1 cellular context compared by ENCODE assay signal in genomic region chr1:226939439-226940028, GRCh38.
TF ChIP-seq lines count a peak whose summit lies in the region.

No MANE protein-coding gene starts in this region.

TF ChIP-seq in HepG2, 621 proteins besides CTCF, POLR2A, EP300 and RAD21 (continued from another document and continues in another):
- TF ChIP-seq ZNF609 (CRISPR knock-in tag; IDR thresholded peaks at IDR 0.05; ENCODE audit: borderline replicate concordance), result no peak; the same call in 1 of the 2 replicates
- TF ChIP-seq CC2D1A (CRISPR knock-in tag; IDR thresholded peaks at IDR 0.05), result peak; percentile 97
- TF ChIP-seq ZNF780A (CRISPR knock-in tag; IDR thresholded peaks at IDR 0.05), result peak; percentile 88; the same call in 1 of the 2 replicates
- TF ChIP-seq NFE2 (CRISPR knock-in tag; IDR thresholded peaks at IDR 0.05), result 0 out of 2 replicates have a peak, but pooled peaks have one; percentile 26
- no peak for TF ChIP-seq RFXANK (CRISPR knock-in tag; IDR thresholded peaks at IDR 0.05)
- no peak for TF ChIP-seq ZNF234 (CRISPR knock-in tag; conservative IDR thresholded peaks at IDR 0.05)
- peak; percentile 59; the same call in 1 of the 2 replicates for TF ChIP-seq KDM2A (CRISPR knock-in tag; IDR thresholded peaks at IDR 0.05; ENCODE audit: borderline replicate concordance, low read depth)
- TF ChIP-seq ZNF207 (IDR thresholded peaks at IDR 0.05; ENCODE audit: borderline replicate concordance), result no peak
- TF ChIP-seq ZNF724P (CRISPR knock-in tag; IDR thresholded peaks at IDR 0.05; ENCODE audit: borderline replicate concordance), result peak; percentile 87; the same call in 1 of the 2 replicates
- TF ChIP-seq ZNF280B (CRISPR knock-in tag; IDR thresholded peaks at IDR 0.05; ENCODE audit: borderline replicate concordance), result no peak; the same call in 1 of the 2 replicates
- TF ChIP-seq, protein P1, sequence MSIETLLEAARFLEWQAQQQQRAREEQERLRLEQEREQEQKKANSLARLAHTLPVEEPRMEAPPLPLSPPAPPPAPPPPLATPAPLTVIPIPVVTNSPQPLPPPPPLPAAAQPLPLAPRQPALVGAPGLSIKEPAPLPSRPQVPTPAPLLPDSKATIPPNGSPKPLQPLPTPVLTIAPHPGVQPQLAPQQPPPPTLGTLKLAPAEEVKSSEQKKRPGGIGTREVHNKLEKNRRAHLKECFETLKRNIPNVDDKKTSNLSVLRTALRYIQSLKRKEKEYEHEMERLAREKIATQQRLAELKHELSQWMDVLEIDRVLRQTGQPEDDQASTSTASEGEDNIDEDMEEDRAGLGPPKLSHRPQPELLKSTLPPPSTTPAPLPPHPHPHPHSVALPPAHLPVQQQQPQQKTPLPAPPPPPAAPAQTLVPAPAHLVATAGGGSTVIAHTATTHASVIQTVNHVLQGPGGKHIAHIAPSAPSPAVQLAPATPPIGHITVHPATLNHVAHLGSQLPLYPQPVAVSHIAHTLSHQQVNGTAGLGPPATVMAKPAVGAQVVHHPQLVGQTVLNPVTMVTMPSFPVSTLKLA (IDR thresholded peaks at IDR 0.05), result no peak
- no peak; a peak in 1 of 4 replicates for TF ChIP-seq REST (IDR thresholded peaks at IDR 0.05; ENCODE audit: borderline replicate concordance in 1 of 2, low read depth in 1 of 2, low read length in 2 of 2)
- TF ChIP-seq THAP9 (CRISPR knock-in tag; IDR thresholded peaks at IDR 0.05; ENCODE audit: borderline replicate concordance), result peak; percentile 88; the same call in 1 of the 2 replicates
- TF ChIP-seq ZNF761 (CRISPR knock-in tag; conservative IDR thresholded peaks at IDR 0.05), result peak; percentile 68; the same call in 1 of the 2 replicates
- no peak for TF ChIP-seq NFYC (CRISPR knock-in tag; IDR thresholded peaks at IDR 0.05)
- TF ChIP-seq ZNF788 (CRISPR knock-in tag; IDR thresholded peaks at IDR 0.05; ENCODE audit: borderline replicate concordance), result peak; percentile 54; the same call in 1 of the 2 replicates
- peak; percentile 91 for TF ChIP-seq ZNF776 (CRISPR knock-in tag; IDR thresholded peaks at IDR 0.05)
- TF ChIP-seq MAFF (IDR thresholded peaks at IDR 0.05; ENCODE audit: low read depth, low read length), result no peak
- peak; percentile 64 for TF ChIP-seq HOXA3 (CRISPR knock-in tag; IDR thresholded peaks at IDR 0.05)
- TF ChIP-seq MTF1 (CRISPR knock-in tag; IDR thresholded peaks at IDR 0.05), result peak; percentile 38; the same call in 1 of the 2 replicates
- TF ChIP-seq DPF2 (CRISPR knock-in tag; IDR thresholded peaks at IDR 0.05; ENCODE audit: borderline replicate concordance, low read depth), result 0 out of 2 replicates have a peak, but pooled peaks have one; percentile 33
- no peak; the same call in 1 of the 2 replicates for TF ChIP-seq RARG (CRISPR knock-in tag; IDR thresholded peaks at IDR 0.05; ENCODE audit: low read depth)
- TF ChIP-seq, protein P2, sequence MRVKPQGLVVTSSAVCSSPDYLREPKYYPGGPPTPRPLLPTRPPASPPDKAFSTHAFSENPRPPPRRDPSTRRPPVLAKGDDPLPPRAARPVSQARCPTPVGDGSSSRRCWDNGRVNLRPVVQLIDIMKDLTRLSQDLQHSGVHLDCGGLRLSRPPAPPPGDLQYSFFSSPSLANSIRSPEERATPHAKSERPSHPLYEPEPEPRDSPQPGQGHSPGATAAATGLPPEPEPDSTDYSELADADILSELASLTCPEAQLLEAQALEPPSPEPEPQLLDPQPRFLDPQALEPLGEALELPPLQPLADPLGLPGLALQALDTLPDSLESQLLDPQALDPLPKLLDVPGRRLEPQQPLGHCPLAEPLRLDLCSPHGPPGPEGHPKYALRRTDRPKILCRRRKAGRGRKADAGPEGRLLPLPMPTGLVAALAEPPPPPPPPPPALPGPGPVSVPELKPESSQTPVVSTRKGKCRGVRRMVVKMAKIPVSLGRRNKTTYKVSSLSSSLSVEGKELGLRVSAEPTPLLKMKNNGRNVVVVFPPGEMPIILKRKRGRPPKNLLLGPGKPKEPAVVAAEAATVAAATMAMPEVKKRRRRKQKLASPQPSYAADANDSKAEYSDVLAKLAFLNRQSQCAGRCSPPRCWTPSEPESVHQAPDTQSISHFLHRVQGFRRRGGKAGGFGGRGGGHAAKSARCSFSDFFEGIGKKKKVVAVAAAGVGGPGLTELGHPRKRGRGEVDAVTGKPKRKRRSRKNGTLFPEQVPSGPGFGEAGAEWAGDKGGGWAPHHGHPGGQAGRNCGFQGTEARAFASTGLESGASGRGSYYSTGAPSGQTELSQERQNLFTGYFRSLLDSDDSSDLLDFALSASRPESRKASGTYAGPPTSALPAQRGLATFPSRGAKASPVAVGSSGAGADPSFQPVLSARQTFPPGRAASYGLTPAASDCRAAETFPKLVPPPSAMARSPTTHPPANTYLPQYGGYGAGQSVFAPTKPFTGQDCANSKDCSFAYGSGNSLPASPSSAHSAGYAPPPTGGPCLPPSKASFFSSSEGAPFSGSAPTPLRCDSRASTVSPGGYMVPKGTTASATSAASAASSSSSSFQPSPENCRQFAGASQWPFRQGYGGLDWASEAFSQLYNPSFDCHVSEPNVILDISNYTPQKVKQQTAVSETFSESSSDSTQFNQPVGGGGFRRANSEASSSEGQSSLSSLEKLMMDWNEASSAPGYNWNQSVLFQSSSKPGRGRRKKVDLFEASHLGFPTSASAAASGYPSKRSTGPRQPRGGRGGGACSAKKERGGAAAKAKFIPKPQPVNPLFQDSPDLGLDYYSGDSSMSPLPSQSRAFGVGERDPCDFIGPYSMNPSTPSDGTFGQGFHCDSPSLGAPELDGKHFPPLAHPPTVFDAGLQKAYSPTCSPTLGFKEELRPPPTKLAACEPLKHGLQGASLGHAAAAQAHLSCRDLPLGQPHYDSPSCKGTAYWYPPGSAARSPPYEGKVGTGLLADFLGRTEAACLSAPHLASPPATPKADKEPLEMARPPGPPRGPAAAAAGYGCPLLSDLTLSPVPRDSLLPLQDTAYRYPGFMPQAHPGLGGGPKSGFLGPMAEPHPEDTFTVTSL (CRISPR knock-in tag; IDR thresholded peaks at IDR 0.05; ENCODE audit: borderline replicate concordance), result peak; percentile 13; the same call in 1 of the 2 replicates
- TF ChIP-seq CBFB (CRISPR knock-in tag; IDR thresholded peaks at IDR 0.05), result peak; percentile 22; the same call in 1 of the 2 replicates
- no peak for TF ChIP-seq ZNF331 (CRISPR knock-in tag; IDR thresholded peaks at IDR 0.05)
- TF ChIP-seq IKZF1 (IDR thresholded peaks at IDR 0.05), result no peak
- no peak for TF ChIP-seq ZNF674 (CRISPR knock-in tag; IDR thresholded peaks at IDR 0.05; ENCODE audit: low read depth)
- TF ChIP-seq ZBTB46 (CRISPR knock-in tag; IDR thresholded peaks at IDR 0.05; ENCODE audit: borderline replicate concordance), result 0 out of 2 replicates have a peak, but pooled peaks have one; percentile 21
- TF ChIP-seq RBM39 (IDR thresholded peaks at IDR 0.05; ENCODE audit: low read depth, low read length, poor library complexity, severe bottlenecking), result peak; percentile 81
